In genomic region chr13:61286148-61286745, GRCh38 we compare ENCODE assay signal across 12 cellular contexts.
DNase-seq lines count a peak whose midpoint lies in the region; ATAC-seq, FAIRE-seq and TF ChIP-seq lines count a peak whose summit lies in the region.
"Had no signal": no experiment of that assay in that cellular context is flagged by ENCODE, and none has a peak within 500 bp of the region (broad histone marks: within the 10 kb centered on the region; RNA-seq: fewer than 3 reads in every experiment).

No MANE protein-coding gene starts in this region.

- H3K4me1 ChIP-seq in breast epithelium (no peaks in the 10 kb centered on the region), GM12878 (ENCODE audit: control insufficient read depth, insufficient read depth, low read length) (no peaks in the 10 kb centered on the region), stomach (no peaks in the 10 kb centered on the region)

- TF ChIP-seq POLR2A in breast epithelium (IDR thresholded peaks at IDR 0.05) (no peak), GM12878 (IDR thresholded peaks at IDR 0.05; ENCODE audit: low read depth, low read length) (no peak), stomach (IDR thresholded peaks at IDR 0.05) (no peak)

- H3K9ac ChIP-seq in GM12878 (ENCODE audit: control insufficient read depth, insufficient read depth, low read length): no peak overlapping the region

- POLR2A ChIA-PET in GM12878 (lab: Charles Lee): no interaction called here

- RAD21 ChIA-PET in GM12878 (lab: Charles Lee; ENCODE audit: unreplicated experiment): interaction anchor here (0.6 to 1.2 kb wide), 2 partner anchors 25 to 125 kb away, joined by 5 read pairs; no protein-coding TSS in a partner anchor

- 24% methylated on average over 4 of the region's 4 CpGs for WGBS in GM12878 (ENCODE audit: insufficient coverage, insufficient replicate concordance, low lambda C conversion rate, missing lambda C conversion rate)
- WGBS in stomach, 5 donors: 75 to 80% (median 76%) methylated on average over 4 of the region's 4 CpGs

- TF ChIP-seq CTCF in breast epithelium (IDR thresholded peaks at IDR 0.05) (no peak), GM12878 (IDR thresholded peaks at IDR 0.05 in 2 of 3, conservative IDR thresholded peaks at IDR 0.05 in 1 of 3; ENCODE audit: control insufficient read depth in 2 of 3, extremely low read depth in 1 of 3, insufficient read depth in 1 of 3, low read depth in 3 of 3, low read length in 3 of 3) (peak; percentile 16 to 34 (median 28); a peak in 1 of 6 replicates), stomach (IDR thresholded peaks at IDR 0.05) (peak in 1 of 7 experiments; percentile 15)

- no peak overlapping the region for H3K4me2 ChIP-seq in GM12878 (ENCODE audit: control insufficient read depth, insufficient read depth)

- H3K4me3 ChIP-seq in breast epithelium (no peak overlapping the region), GM12878 (no peak overlapping the region), stomach (no peak overlapping the region)

- no peak for TF ChIP-seq EP300 in GM12878 (IDR thresholded peaks at IDR 0.05; ENCODE audit: borderline replicate concordance in 1 of 2, control insufficient read depth in 1 of 2, low read depth in 2 of 2, low read length in 2 of 2)
- no peak for TF ChIP-seq EP300 in stomach (IDR thresholded peaks at IDR 0.05)

- H3K79me2 ChIP-seq in GM12878 (ENCODE audit: control insufficient read depth, insufficient read depth, low read length): no peaks in the 10 kb centered on the region

- CTCF ChIA-PET in GM12878 (lab: Yijun Ruan, JAX): interaction anchor here (0.6 to 1.6 kb wide), 9 partner anchors 10 to 838 kb away, joined by 3 to 5 read pairs (median 4); no protein-coding TSS in a partner anchor

- peak; percentile 1 to 52 for DNase-seq in T47D (ENCODE audit: low read depth in 1 of 2, low spot score in 1 of 2)
- no peak for DNase-seq in breast epithelium (ENCODE audit: low spot score in 2 of 2)
- DNase-seq in NCI-H1417 treated with DMSO at 0.1 percent for 48 hours (lab: John Stamatoyannopoulos, UW): peak; percentile 34
- DNase-seq in GM12878 (ENCODE audit: low read depth, low spot score): no peak
- DNase-seq in stomach: peak; percentile 27
- no peak for DNase-seq in anterior cingulate cortex (lab: John Stamatoyannopoulos, UW)
- no peak for DNase-seq in DMS79 treated with DMSO at 0.1 percent for 48 hours (lab: John Stamatoyannopoulos, UW)
- no peak for DNase-seq in DMS114 treated with DMSO at 0.1 percent for 48 hours (lab: John Stamatoyannopoulos, UW; ENCODE audit: unreplicated experiment)
- DNase-seq: activated CD4-positive, alpha-beta T cell treated with anti-CD3 and anti-CD28 coated beads for 4 hours; CD8-positive, alpha-beta T cell; central memory CD4-positive, alpha-beta T cell had no signal

- no peak for FAIRE-seq in GM12878 (lab: Jason Lieb, UNC)

- no peak overlapping the region for H3K27ac ChIP-seq in breast epithelium
- no peak overlapping the region for H3K27ac ChIP-seq in GM12878 (ENCODE audit: control insufficient read depth, insufficient read depth)
- H3K27ac ChIP-seq in stomach: no peak overlapping the region

- in situ Hi-C loops in T47D (cut with HindIII; ENCODE audit: low pct_unique_long_range_greater_than_20kb, low sequenced_read_pairs) (no loop called here), GM12878 (cut with MboI) (no loop called here)

- H4K20me1 ChIP-seq in GM12878 (ENCODE audit: control insufficient read depth, insufficient read depth): no peaks in the 10 kb centered on the region

- H3K36me3 ChIP-seq in breast epithelium: no peaks in the 10 kb centered on the region
- H3K36me3 ChIP-seq in GM12878 (ENCODE audit: control insufficient read depth in 2 of 2, insufficient read depth in 2 of 2, low read length in 1 of 2): no peaks in the 10 kb centered on the region
- H3K36me3 ChIP-seq in stomach: no peaks in the 10 kb centered on the region

- SMC1A ChIA-PET in GM12878 (lab: Charles Lee; ENCODE audit: uncharacterized antibody, unreplicated experiment): interaction anchor here (0.8 to 1.2 kb wide), 3 partner anchors 26 to 283 kb away, joined by 3 read pairs; no protein-coding TSS in a partner anchor

- no TSS peak for BruUV-seq in GM12878 (replicated peaks; lab: Mats Ljungman, UMichigan)

- intact Hi-C loops in breast epithelium (cut with DNase I; ENCODE audit: low total_unique reads) (no loop called here), GM12878 (cut with micrococcal nuclease; ENCODE audit: unreplicated experiment) (loop anchor here (1.0 kb wide), 1 partner anchor 124 kb away; no protein-coding TSS in a partner anchor), stomach (cut with DNase I; ENCODE audit: low total_unique reads) (no loop called here)

- TF ChIP-seq RAD21 in GM12878 (IDR thresholded peaks at IDR 0.05; ENCODE audit: insufficient read depth, low read depth, low read length): peak; percentile 48

- H2AFZ ChIP-seq in GM12878 (ENCODE audit: control insufficient read depth, low read depth, low read length): no peak overlapping the region

- ATAC-seq in GM12878: peak; percentile 94
- ATAC-seq: CD8-positive, alpha-beta T cell; sciatic nerve had no signal

- H3K9me3 ChIP-seq in breast epithelium (no peaks in the 10 kb centered on the region), GM12878 (replicated peaks; ENCODE audit: control insufficient read depth, insufficient read depth, low read length) (no peaks in the 10 kb centered on the region), stomach (no peaks in the 10 kb centered on the region)

- H3K27me3 ChIP-seq in breast epithelium (no peaks in the 10 kb centered on the region), GM12878 (replicated peaks in 1 of 2; ENCODE audit: control insufficient read depth in 2 of 2, insufficient read depth in 2 of 2, low read length in 1 of 2) (no peaks in the 10 kb centered on the region), stomach (no peaks in the 10 kb centered on the region)

TF ChIP-seq in GM12878, 131 proteins besides CTCF, POLR2A, EP300 and RAD21:
- TF ChIP-seq SMC3 (IDR thresholded peaks at IDR 0.05; ENCODE audit: borderline replicate concordance, low read length) (peak; percentile 34; the same call in 1 of the 2 replicates), CBFB (IDR thresholded peaks at IDR 0.05; ENCODE audit: low read depth) (no peak)

Comparison
In these comparisons a context has a peak if more than half of its experiments do, and no peak if none do; other contexts are left out.
1. DNase-seq: peak in T47D (2 of 2), NCI-H1417 treated with DMSO at 0.1 percent for 48 hours (single experiment) and stomach (single experiment); none in breast epithelium (0 of 2), GM12878 (single experiment), anterior cingulate cortex (0 of 58), DMS79 treated with DMSO at 0.1 percent for 48 hours (single experiment) and DMS114 treated with DMSO at 0.1 percent for 48 hours (single experiment).
2. CTCF ChIP-seq: peak in GM12878 (3 of 3); none in breast epithelium (0 of 3).